1 cellular context compared by ENCODE assay signal in genomic region chr12:91577586-91578539, GRCh38.
TF ChIP-seq lines count a peak whose summit lies in the region.

No MANE protein-coding gene starts in this region.

TF ChIP-seq in GM23338, 12 proteins besides CTCF, POLR2A, EP300 and RAD21 (continued from another document):
- TF ChIP-seq REST (IDR thresholded peaks at IDR 0.05; ENCODE audit: unreplicated experiment) (no peak), STAT1 (IDR thresholded peaks at IDR 0.05; ENCODE audit: unreplicated experiment) (no peak), EZH2phosphoT487 (IDR thresholded peaks at IDR 0.05; ENCODE audit: unreplicated experiment) (no peak), POLR2AphosphoS5 (IDR thresholded peaks at IDR 0.05; ENCODE audit: low read depth) (no peak), CREB1 (CRISPR knock-in tag; IDR thresholded peaks at IDR 0.05; ENCODE audit: low read depth) (no peak), ZNF331 (CRISPR knock-in tag; IDR thresholded peaks at IDR 0.05; ENCODE audit: low read depth) (no peak), ZNF114 (CRISPR knock-in tag; IDR thresholded peaks at IDR 0.05) (no peak), EZH2 (IDR thresholded peaks at IDR 0.05; ENCODE audit: low read depth, unreplicated experiment) (no peak)
